ENCODE assay signal across 18 cellular contexts in the genomic region with DNA sequence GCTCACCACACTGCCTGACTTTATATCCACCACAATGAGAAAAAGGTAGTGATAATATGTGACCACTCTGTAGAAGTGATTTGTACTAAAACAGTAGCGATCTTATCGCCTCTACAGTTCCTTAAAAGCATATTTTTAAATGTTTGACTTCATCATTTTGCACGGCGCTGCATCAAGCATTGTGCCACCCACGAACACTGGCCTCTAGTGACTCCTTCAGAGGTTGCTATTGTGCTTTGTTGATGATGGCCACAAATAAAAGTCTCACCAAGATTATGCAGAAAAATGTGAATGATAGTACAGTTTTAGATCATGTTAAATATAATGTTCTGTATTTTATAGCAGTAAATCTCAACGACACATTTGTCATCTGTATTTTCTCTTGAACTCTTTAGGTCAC.
DNase-seq lines count a peak whose midpoint lies in the region; ATAC-seq and TF ChIP-seq lines count a peak whose summit lies in the region.
"Had no signal": no experiment of that assay in that cellular context is flagged by ENCODE, and none has a peak within 500 bp of the region (broad histone marks: within the 10 kb centered on the region; RNA-seq: fewer than 3 reads in every experiment).

No MANE protein-coding gene starts in this region.

- peaks cover 13% of the 10 kb centered on the region; the same call in 1 of the 2 replicates for H3K9me2 ChIP-seq in GM23338 (ENCODE audit: insufficient read depth)

- H3K9me3 Mint-ChIP-seq in GM23338 (no peaks in the 10 kb centered on the region), chondrocyte (ENCODE audit: low read depth) (no peaks in the 10 kb centered on the region)
- H3K9me3 Mint-ChIP-seq in stimulated activated naive CD8-positive, alpha-beta T cell treated with anti-CD3 and anti-CD28 coated beads, Interleukin-15, amount 100 ng/mL, for 72 hours: peaks cover 0 to 16% of the 10 kb centered on the region in 2 donors

- H4K20me1 ChIP-seq in GM23338 (replicated peaks; ENCODE audit: insufficient read depth): no peaks in the 10 kb centered on the region
- H4K20me1 ChIP-seq: BLaER1 treated with 17β-estradiol and CSF1 and Interleukin-3, amounts not matched to agents 10 nM and 100 nM had no signal

- TF ChIP-seq CTCF in GM23338 (conservative IDR thresholded peaks at IDR 0.05; ENCODE audit: low read depth in 2 of 2) (no peak), chondrocyte (IDR thresholded peaks at IDR 0.05) (peak; percentile 16), upper lobe of left lung (IDR thresholded peaks at IDR 0.05) (no peak)

- DNase-seq in GM23338 (ENCODE audit: low spot score) (no peak), chondrocyte (ENCODE audit: low spot score) (no peak), midbrain (lab: John Stamatoyannopoulos, UW) (peak; percentile 9), upper lobe of left lung (no peak)
- DNase-seq in stimulated activated naive CD8-positive, alpha-beta T cell treated with anti-CD3 and anti-CD28 coated beads, Interleukin-15, amount 100 ng/mL, for 72 hours: no peak
- DNase-seq: 8988T; ACHN; Caco-2; Calu3; CD4-positive, alpha-beta T cell; CD8-positive, alpha-beta T cell; DMS79 treated with DMSO at 0.1 percent for 48 hours; GF-D8 had no signal

- H3K4me1 ChIP-seq in GM23338 (ENCODE audit: insufficient read depth) (no peaks in the 10 kb centered on the region), upper lobe of left lung (no peaks in the 10 kb centered on the region)
- H3K4me1 ChIP-seq: BLaER1 treated with 17β-estradiol and CSF1 and Interleukin-3, amounts not matched to agents 10 nM and 100 nM; Caco-2 had no signal

- no peak overlapping the region for H3K4me2 ChIP-seq in GM23338
- H3K4me2 ChIP-seq: BLaER1 treated with 17β-estradiol and CSF1 and Interleukin-3, amounts not matched to agents 10 nM and 100 nM had no signal

- no peaks in the 10 kb centered on the region for H3F3A ChIP-seq in GM23338 (replicated peaks; ENCODE audit: low read depth)

- WGBS in upper lobe of left lung, 2 donors: 83 to 88% methylated on average over 6 of the region's 6 CpGs

- no peak for ATAC-seq in GM23338
- ATAC-seq in upper lobe of left lung (ENCODE audit: low FRiP score in 2 of 2): no peak
- no peak for ATAC-seq in stimulated activated naive CD8-positive, alpha-beta T cell treated with anti-CD3 and anti-CD28 coated beads, Interleukin-15, amount 100 ng/mL, for 72 hours
- ATAC-seq in GM18907 (IDR thresholded peaks at IDR 0.05; ENCODE audit: unreplicated experiment): no peak
- no peak for ATAC-seq in GM18909 (IDR thresholded peaks at IDR 0.05; ENCODE audit: poor library complexity, unreplicated experiment)
- ATAC-seq: CD8-positive, alpha-beta T cell had no signal

- no peaks in the 10 kb centered on the region for H3K4me1 Mint-ChIP-seq in GM23338
- no peaks in the 10 kb centered on the region for H3K4me1 Mint-ChIP-seq in chondrocyte (ENCODE audit: low read depth)
- H3K4me1 Mint-ChIP-seq in stimulated activated naive CD8-positive, alpha-beta T cell treated with anti-CD3 and anti-CD28 coated beads, Interleukin-15, amount 100 ng/mL, for 72 hours: no peaks in the 10 kb centered on the region
- H3K4me1 Mint-ChIP-seq: B cell had no signal

- no peak for TF ChIP-seq EP300 in upper lobe of left lung (IDR thresholded peaks at IDR 0.05)

- H3K36me3 Mint-ChIP-seq in GM23338 (ENCODE audit: low read depth): no peaks in the 10 kb centered on the region
- no peaks in the 10 kb centered on the region for H3K36me3 Mint-ChIP-seq in chondrocyte (ENCODE audit: low read depth)
- H3K36me3 Mint-ChIP-seq: CD8-positive, alpha-beta T cell had no signal

- H3K4me3 ChIP-seq in GM23338 (no peak overlapping the region), upper lobe of left lung (no peak overlapping the region)
- H3K4me3 ChIP-seq: BLaER1 treated with 17β-estradiol and CSF1 and Interleukin-3, amounts not matched to agents 10 nM and 100 nM had no signal

- H3K4me3 Mint-ChIP-seq in GM23338 (no peak overlapping the region), chondrocyte (ENCODE audit: unreplicated experiment) (no peak overlapping the region)
- no peak overlapping the region for H3K4me3 Mint-ChIP-seq in stimulated activated naive CD8-positive, alpha-beta T cell treated with anti-CD3 and anti-CD28 coated beads, Interleukin-15, amount 100 ng/mL, for 72 hours
- H3K4me3 Mint-ChIP-seq: B cell; CD4-positive, alpha-beta T cell; CD8-positive, alpha-beta T cell had no signal

- no peak for TF ChIP-seq POLR2A in upper lobe of left lung (IDR thresholded peaks at IDR 0.05)

- H3K27ac ChIP-seq in GM23338 (ENCODE audit: low read depth): no peak overlapping the region
- H3K27ac ChIP-seq in upper lobe of left lung: no peak overlapping the region
- H3K27ac ChIP-seq: BLaER1 treated with 17β-estradiol and CSF1 and Interleukin-3, amounts not matched to agents 10 nM and 100 nM; C4-2B had no signal

- peaks cover under 1% of the 10 kb centered on the region for H3K27me3 Mint-ChIP-seq in GM23338 (ENCODE audit: insufficient read depth, low read depth, poor library complexity)
- H3K27me3 Mint-ChIP-seq in chondrocyte (ENCODE audit: low read depth): no peaks in the 10 kb centered on the region
- H3K27me3 Mint-ChIP-seq in stimulated activated naive CD8-positive, alpha-beta T cell treated with anti-CD3 and anti-CD28 coated beads, Interleukin-15, amount 100 ng/mL, for 72 hours: no peaks in the 10 kb centered on the region
- H3K27me3 Mint-ChIP-seq: B cell; CD4-positive, alpha-beta T cell had no signal

- no peaks in the 10 kb centered on the region for H3K79me2 ChIP-seq in GM23338 (replicated peaks; ENCODE audit: insufficient read depth)

- H3K27ac Mint-ChIP-seq in GM23338 (no peak overlapping the region), chondrocyte (ENCODE audit: unreplicated experiment) (no peak overlapping the region)
- H3K27ac Mint-ChIP-seq in stimulated activated naive CD8-positive, alpha-beta T cell treated with anti-CD3 and anti-CD28 coated beads, Interleukin-15, amount 100 ng/mL, for 72 hours: no peak overlapping the region
- H3K27ac Mint-ChIP-seq: B cell; CD4-positive, alpha-beta T cell; CD8-positive, alpha-beta T cell had no signal

- H3K36me3 ChIP-seq in GM23338 (ENCODE audit: insufficient read depth) (no peaks in the 10 kb centered on the region), upper lobe of left lung (no peaks in the 10 kb centered on the region)
- H3K36me3 ChIP-seq: BLaER1 treated with 17β-estradiol and CSF1 and Interleukin-3, amounts not matched to agents 10 nM and 100 nM had no signal

- H3K27me3 ChIP-seq in GM23338 (ENCODE audit: insufficient read depth): no peaks in the 10 kb centered on the region
- no peaks in the 10 kb centered on the region for H3K27me3 ChIP-seq in upper lobe of left lung
- H3K27me3 ChIP-seq: BLaER1 treated with 17β-estradiol and CSF1 and Interleukin-3, amounts not matched to agents 10 nM and 100 nM had no signal

- H3K9me3 ChIP-seq in upper lobe of left lung: no peaks in the 10 kb centered on the region
- H3K9me3 ChIP-seq: BLaER1 treated with 17β-estradiol and CSF1 and Interleukin-3, amounts not matched to agents 10 nM and 100 nM; Caco-2 had no signal

- peak overlapping the region; percentile 57; the same call in 1 of the 2 replicates for H2AFZ ChIP-seq in GM23338

TF ChIP-seq in GM23338, 12 proteins besides CTCF, POLR2A, EP300 and RAD21 (continues in another document):
- TF ChIP-seq ZNF114 (CRISPR knock-in tag; IDR thresholded peaks at IDR 0.05) (no peak), STAT1 (IDR thresholded peaks at IDR 0.05; ENCODE audit: unreplicated experiment) (no peak), POLR2AphosphoS5 (IDR thresholded peaks at IDR 0.05; ENCODE audit: low read depth) (no peak), EZH2phosphoT487 (IDR thresholded peaks at IDR 0.05; ENCODE audit: unreplicated experiment) (no peak), ZNF331 (CRISPR knock-in tag; IDR thresholded peaks at IDR 0.05; ENCODE audit: low read depth) (no peak), EZH2 (IDR thresholded peaks at IDR 0.05; ENCODE audit: low read depth, unreplicated experiment) (no peak), CREB1 (CRISPR knock-in tag; IDR thresholded peaks at IDR 0.05; ENCODE audit: low read depth) (no peak)
- TF ChIP-seq, protein P1, sequence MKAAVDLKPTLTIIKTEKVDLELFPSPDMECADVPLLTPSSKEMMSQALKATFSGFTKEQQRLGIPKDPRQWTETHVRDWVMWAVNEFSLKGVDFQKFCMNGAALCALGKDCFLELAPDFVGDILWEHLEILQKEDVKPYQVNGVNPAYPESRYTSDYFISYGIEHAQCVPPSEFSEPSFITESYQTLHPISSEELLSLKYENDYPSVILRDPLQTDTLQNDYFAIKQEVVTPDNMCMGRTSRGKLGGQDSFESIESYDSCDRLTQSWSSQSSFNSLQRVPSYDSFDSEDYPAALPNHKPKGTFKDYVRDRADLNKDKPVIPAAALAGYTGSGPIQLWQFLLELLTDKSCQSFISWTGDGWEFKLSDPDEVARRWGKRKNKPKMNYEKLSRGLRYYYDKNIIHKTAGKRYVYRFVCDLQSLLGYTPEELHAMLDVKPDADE (IDR thresholded peaks at IDR 0.05): no peak
- TF ChIP-seq, protein P2, sequence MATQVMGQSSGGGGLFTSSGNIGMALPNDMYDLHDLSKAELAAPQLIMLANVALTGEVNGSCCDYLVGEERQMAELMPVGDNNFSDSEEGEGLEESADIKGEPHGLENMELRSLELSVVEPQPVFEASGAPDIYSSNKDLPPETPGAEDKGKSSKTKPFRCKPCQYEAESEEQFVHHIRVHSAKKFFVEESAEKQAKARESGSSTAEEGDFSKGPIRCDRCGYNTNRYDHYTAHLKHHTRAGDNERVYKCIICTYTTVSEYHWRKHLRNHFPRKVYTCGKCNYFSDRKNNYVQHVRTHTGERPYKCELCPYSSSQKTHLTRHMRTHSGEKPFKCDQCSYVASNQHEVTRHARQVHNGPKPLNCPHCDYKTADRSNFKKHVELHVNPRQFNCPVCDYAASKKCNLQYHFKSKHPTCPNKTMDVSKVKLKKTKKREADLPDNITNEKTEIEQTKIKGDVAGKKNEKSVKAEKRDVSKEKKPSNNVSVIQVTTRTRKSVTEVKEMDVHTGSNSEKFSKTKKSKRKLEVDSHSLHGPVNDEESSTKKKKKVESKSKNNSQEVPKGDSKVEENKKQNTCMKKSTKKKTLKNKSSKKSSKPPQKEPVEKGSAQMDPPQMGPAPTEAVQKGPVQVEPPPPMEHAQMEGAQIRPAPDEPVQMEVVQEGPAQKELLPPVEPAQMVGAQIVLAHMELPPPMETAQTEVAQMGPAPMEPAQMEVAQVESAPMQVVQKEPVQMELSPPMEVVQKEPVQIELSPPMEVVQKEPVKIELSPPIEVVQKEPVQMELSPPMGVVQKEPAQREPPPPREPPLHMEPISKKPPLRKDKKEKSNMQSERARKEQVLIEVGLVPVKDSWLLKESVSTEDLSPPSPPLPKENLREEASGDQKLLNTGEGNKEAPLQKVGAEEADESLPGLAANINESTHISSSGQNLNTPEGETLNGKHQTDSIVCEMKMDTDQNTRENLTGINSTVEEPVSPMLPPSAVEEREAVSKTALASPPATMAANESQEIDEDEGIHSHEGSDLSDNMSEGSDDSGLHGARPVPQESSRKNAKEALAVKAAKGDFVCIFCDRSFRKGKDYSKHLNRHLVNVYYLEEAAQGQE (IDR thresholded peaks at IDR 0.05; ENCODE audit: unreplicated experiment): no peak
